Comparison of ENCODE assay signal across 25 cellular contexts in genomic region chr6:14102330-14102729, GRCh38.
"Had no signal": no experiment of that assay in that cellular context is flagged by ENCODE, and none has a peak within 500 bp of the region (broad histone marks: within the 10 kb centered on the region; RNA-seq: fewer than 3 reads in every experiment).

No MANE protein-coding gene starts in this region.

- H3K36me3 Mint-ChIP-seq: IgD-negative memory B cell had no signal

- ATAC-seq: K562, Panc1, PC-3 had no signal

- FAIRE-seq: HTR-8/SVneo, K562 had no signal

- H3K27me3 Mint-ChIP-seq: IgD-negative memory B cell had no signal

- H3K27ac ChIP-seq: HL-60, KMS-11, RWPE1 had no signal

- H3K4me3 ChIP-seq: K562 had no signal

- H3K4me2 ChIP-seq: KMS-11, SK-N-SH had no signal

- DNase-seq: Kasumi-1, MM.1S, NCI-H1048, NCI-H1105, NCI-H1417, NCI-H1436 treated with DMSO at 0.1 percent for 48 hours, NCI-H1694, NCI-H187 treated with DMSO at 0.1 percent for 48 hours, NCI-H2029 treated with DMSO at 0.1 percent for 48 hours, NCI-H2171 treated with DMSO at 0.1 percent for 48 hours, NCI-H345, NCI-H524, NCI-H69, NCI-H774, PC-3, SHP77, SW 1271 had no signal

- H3K9me3 ChIP-seq: SK-N-SH had no signal

- H3K9ac ChIP-seq: KMS-11, SK-N-SH had no signal
